ENCODE assay signal across 10 cellular contexts in genomic region chr4:93710101-93710846, GRCh38.
DNase-seq lines count a peak whose midpoint lies in the region; ATAC-seq and TF ChIP-seq lines count a peak whose summit lies in the region.
"Had no signal": no experiment of that assay in that cellular context is flagged by ENCODE, and none has a peak within 500 bp of the region (broad histone marks: within the 10 kb centered on the region; RNA-seq: fewer than 3 reads in every experiment).

No MANE protein-coding gene starts in this region.

- H3K4me3 Mint-ChIP-seq in activated naive CD4-positive, alpha-beta T cell treated with anti-CD3 and anti-CD28 coated beads, Interleukin-2, amount 10 ng/mL, durations not matched to agents 7 days and 5 days: no peak overlapping the region

- no peaks in the 10 kb centered on the region for H3K36me3 ChIP-seq in HCT116 (ENCODE audit: control insufficient read depth in 1 of 2, insufficient read depth in 2 of 2, low read length in 2 of 2)
- H3K36me3 ChIP-seq in left lung: no peaks in the 10 kb centered on the region
- no peaks in the 10 kb centered on the region for H3K36me3 ChIP-seq in effector memory CD4-positive, alpha-beta T cell (ENCODE audit: control insufficient read depth, insufficient read depth, low read length)
- H3K36me3 ChIP-seq: adrenal gland had no signal

- in situ Hi-C loops in GM13976 (cut with MboI; ENCODE audit: low sequenced_read_pairs, unreplicated experiment): no loop called here

- H3K27ac Mint-ChIP-seq in activated naive CD4-positive, alpha-beta T cell treated with anti-CD3 and anti-CD28 coated beads, Interleukin-2, amount 10 ng/mL, durations not matched to agents 7 days and 5 days: no peak overlapping the region

- H3K4me1 ChIP-seq in HCT116 (ENCODE audit: control insufficient read depth in 1 of 2, insufficient read depth in 2 of 2, low read length in 2 of 2) (no peaks in the 10 kb centered on the region), left lung (no peaks in the 10 kb centered on the region)
- no peaks in the 10 kb centered on the region for H3K4me1 ChIP-seq in effector memory CD4-positive, alpha-beta T cell (ENCODE audit: control insufficient read depth, insufficient read depth, low read length, poor library complexity, severe bottlenecking)
- H3K4me1 ChIP-seq: adrenal gland had no signal

- POLR2A ChIA-PET in HCT116 (lab: Charles Lee): no interaction called here

- BruUV-seq in HCT116 (replicated peaks; lab: Mats Ljungman, UMichigan): no TSS peak

- H3K27me3 ChIP-seq in HCT116 (ENCODE audit: insufficient read depth, low read length) (no peaks in the 10 kb centered on the region), left lung (no peaks in the 10 kb centered on the region)
- H3K27me3 ChIP-seq in effector memory CD4-positive, alpha-beta T cell (replicated peaks; ENCODE audit: control insufficient read depth, insufficient read depth, low read length, poor library complexity, severe bottlenecking): no peaks in the 10 kb centered on the region
- H3K27me3 ChIP-seq: adrenal gland had no signal

- H3K4me1 Mint-ChIP-seq in activated naive CD4-positive, alpha-beta T cell treated with anti-CD3 and anti-CD28 coated beads, Interleukin-2, amount 10 ng/mL, durations not matched to agents 7 days and 5 days: no peaks in the 10 kb centered on the region

- no peaks in the 10 kb centered on the region for H3K79me2 ChIP-seq in HCT116 (ENCODE audit: insufficient read depth, low read length)

- H3K9me3 ChIP-seq in HCT116 (ENCODE audit: control insufficient read depth in 1 of 2, insufficient read depth in 1 of 2, low read depth in 1 of 2, low read length in 2 of 2) (no peaks in the 10 kb centered on the region), left lung (no peaks in the 10 kb centered on the region)
- H3K9me3 ChIP-seq in effector memory CD4-positive, alpha-beta T cell (ENCODE audit: control insufficient read depth, low read length): no peaks in the 10 kb centered on the region
- H3K9me3 ChIP-seq: adrenal gland had no signal

- no peaks in the 10 kb centered on the region for H3K9me2 ChIP-seq in HCT116 (ENCODE audit: insufficient read depth)

- DNase-seq in GM13976 (ENCODE audit: low spot score) (peak; percentile 6), HCT116 (ENCODE audit: low read depth, low spot score) (peak; percentile 35), NCI-H510A (lab: John Stamatoyannopoulos, UW) (peak; percentile 3), left lung (peak in 1 of 2 donors; percentile 36)
- DNase-seq in effector CD4-positive, alpha-beta T cell: no peak
- DNase-seq in activated naive CD4-positive, alpha-beta T cell treated with anti-CD3 and anti-CD28 coated beads, Interleukin-2, amount 10 ng/mL, durations not matched to agents 7 days and 5 days: no peak
- DNase-seq in effector memory CD4-positive, alpha-beta T cell: no peak

- H3K27ac ChIP-seq in HCT116 (ENCODE audit: low read depth, low read length) (no peak overlapping the region), left lung (no peak overlapping the region)
- H3K27ac ChIP-seq in effector memory CD4-positive, alpha-beta T cell (ENCODE audit: insufficient read depth, low read length, poor library complexity, severe bottlenecking): no peak overlapping the region
- H3K27ac ChIP-seq: adrenal gland, HL-60 had no signal

- no peaks in the 10 kb centered on the region for H4K20me1 ChIP-seq in HCT116 (ENCODE audit: insufficient read depth)

- CTCF ChIA-PET in HCT116 (lab: Charles Lee): interaction anchor here (0.6 to 1.5 kb wide), 2 partner anchors 52 to 54 kb away, joined by 4 read pairs; no protein-coding TSS in a partner anchor
- CTCF ChIA-PET in activated naive CD4-positive, alpha-beta T cell treated with anti-CD3 and anti-CD28 coated beads, Interleukin-2, amount 10 ng/mL, durations not matched to agents 7 days and 5 days (lab: Charles Lee): no interaction called here

- no peak overlapping the region for H3K4me2 ChIP-seq in HCT116 (ENCODE audit: low read length)

- peak overlapping the region; percentile 60 for H2AFZ ChIP-seq in HCT116 (ENCODE audit: low read depth, low read length, poor library complexity, severe bottlenecking)

- peaks cover 7% of the 10 kb centered on the region for H3K9me3 Mint-ChIP-seq in activated naive CD4-positive, alpha-beta T cell treated with anti-CD3 and anti-CD28 coated beads, Interleukin-2, amount 10 ng/mL, durations not matched to agents 7 days and 5 days

- ATAC-seq in HCT116: peak; percentile 89
- ATAC-seq in left lung: peak; percentile 92
- no peak for ATAC-seq in HG03521 (IDR thresholded peaks at IDR 0.05; ENCODE audit: unreplicated experiment)

- peak; percentile 35 for TF ChIP-seq CTCF in GM13976 (IDR thresholded peaks at IDR 0.05; ENCODE audit: borderline replicate concordance, control extremely low read depth, extremely low read depth, insufficient read depth, missing control alignments)
- TF ChIP-seq CTCF in HCT116 (IDR thresholded peaks at IDR 0.05 in 2 of 3, conservative IDR thresholded peaks at IDR 0.05 in 1 of 3; ENCODE audit: borderline replicate concordance in 1 of 3, insufficient read depth in 1 of 3, low read depth in 2 of 3, low read length in 2 of 3): peak; percentile 31 to 65 (median 38); a peak in 4 of 6 replicates
- TF ChIP-seq CTCF in left lung (IDR thresholded peaks at IDR 0.05): no peak

- H3K9ac ChIP-seq in HCT116 (ENCODE audit: low read length): no peak overlapping the region

- TF ChIP-seq RAD21 in HCT116 (IDR thresholded peaks at IDR 0.05; ENCODE audit: low read depth): peak; percentile 72

- no peaks in the 10 kb centered on the region for H3K36me3 Mint-ChIP-seq in activated naive CD4-positive, alpha-beta T cell treated with anti-CD3 and anti-CD28 coated beads, Interleukin-2, amount 10 ng/mL, durations not matched to agents 7 days and 5 days

- H3K27me3 Mint-ChIP-seq in activated naive CD4-positive, alpha-beta T cell treated with anti-CD3 and anti-CD28 coated beads, Interleukin-2, amount 10 ng/mL, durations not matched to agents 7 days and 5 days: no peaks in the 10 kb centered on the region

- RAD21 ChIA-PET in HCT116 (lab: Charles Lee; ENCODE audit: low non-redundant PET in 1 of 2, low total read pairs in 2 of 2, uncharacterized antibody in 2 of 2, unreplicated experiment in 2 of 2): no interaction called here

- TF ChIP-seq POLR2A in HCT116 (IDR thresholded peaks at IDR 0.05; ENCODE audit: borderline replicate concordance, extremely low read depth, insufficient read depth, insufficient read length): no peak

- intact Hi-C loops in HCT116 (cut with micrococcal nuclease): loop anchor here (1.0 to 2.0 kb wide), 2 partner anchors 55 to 78 kb away; no protein-coding TSS in a partner anchor
- intact Hi-C loops in left lung (cut with DNase I): no loop called here

- H3K4me3 ChIP-seq in HCT116 (replicated peaks in 1 of 2; ENCODE audit: low read depth in 1 of 2, low read length in 2 of 2) (no peak overlapping the region), left lung (no peak overlapping the region)
- H3K4me3 ChIP-seq in effector memory CD4-positive, alpha-beta T cell (ENCODE audit: insufficient read depth, low read depth, low read length, poor library complexity, severe bottlenecking): no peak overlapping the region
- H3K4me3 ChIP-seq: adrenal gland had no signal

TF ChIP-seq in HCT116, 20 proteins besides CTCF, POLR2A, EP300 and RAD21 (continues in another document):
- no peak for TF ChIP-seq EGR1 (IDR thresholded peaks at IDR 0.05; ENCODE audit: low read depth)
- no peak for TF ChIP-seq FOSL1 (IDR thresholded peaks at IDR 0.05; ENCODE audit: low read depth)
- TF ChIP-seq ZNF274 (IDR thresholded peaks at IDR 0.05; ENCODE audit: low read depth, low read length): no peak
- TF ChIP-seq SP1 (IDR thresholded peaks at IDR 0.05; ENCODE audit: low read depth): no peak
- no peak for TF ChIP-seq ZBTB33 (IDR thresholded peaks at IDR 0.05; ENCODE audit: extremely low read depth, insufficient replicate concordance, low read length)
- no peak for TF ChIP-seq REST (IDR thresholded peaks at IDR 0.05; ENCODE audit: low read depth)
- no peak for TF ChIP-seq TCF7L2 (IDR thresholded peaks at IDR 0.05; ENCODE audit: borderline replicate concordance, extremely low read depth, insufficient read depth, insufficient read length)

Comparison
In these comparisons a context has a peak if more than half of its experiments do, and no peak if none do; other contexts are left out.
1. DNase-seq: peak in GM13976 (single experiment), HCT116 (single experiment) and NCI-H510A (single experiment); none in effector CD4-positive, alpha-beta T cell (single experiment), activated naive CD4-positive, alpha-beta T cell treated with anti-CD3 and anti-CD28 coated beads, Interleukin-2, amount 10 ng/mL, durations not matched to agents 7 days and 5 days (single experiment) and effector memory CD4-positive, alpha-beta T cell (0 of 3).
2. CTCF ChIP-seq: peak in GM13976 (single experiment) and HCT116 (3 of 3); none in left lung (0 of 2).